7 cellular contexts compared by ENCODE assay signal in the genomic region with DNA sequence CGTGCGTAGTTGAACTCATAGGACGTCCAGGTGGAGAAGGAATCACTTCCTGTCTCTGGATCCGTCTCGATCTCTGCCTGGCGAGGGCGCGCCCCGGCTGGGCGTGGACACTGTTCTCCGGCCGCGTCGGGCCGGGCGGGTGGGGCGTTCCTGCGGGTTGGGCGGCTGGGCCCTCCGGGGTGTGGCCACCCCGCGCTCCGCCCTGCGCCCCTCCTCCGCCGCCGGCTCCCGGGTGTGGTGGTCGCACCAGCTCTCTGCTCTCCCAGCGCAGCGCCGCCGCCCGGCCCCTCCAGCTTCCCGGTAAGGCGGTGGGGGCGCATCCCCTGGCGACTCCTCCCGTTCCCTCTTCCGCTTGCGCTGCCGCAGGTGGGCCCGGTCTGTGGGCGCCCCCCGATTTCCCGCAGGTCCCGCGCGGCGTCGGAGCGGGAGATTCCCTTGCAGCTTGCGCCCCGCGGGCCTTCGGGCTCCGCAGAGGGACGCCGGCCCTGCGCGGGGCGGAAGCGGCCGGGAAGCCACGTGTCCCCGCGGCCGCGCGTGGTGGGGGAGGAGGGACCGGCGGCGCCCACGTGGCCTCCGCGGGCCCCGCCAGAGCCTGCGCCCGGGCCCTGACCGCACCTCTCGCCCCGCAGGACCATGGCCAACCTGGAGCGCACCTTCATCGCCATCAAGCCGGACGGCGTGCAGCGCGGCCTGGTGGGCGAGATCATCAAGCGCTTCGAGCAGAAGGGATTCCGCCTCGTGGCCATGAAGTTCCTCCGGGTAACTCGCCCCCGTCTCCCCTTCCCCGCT. TPM values are rescaled to one million over a fixed set of nuclear protein-coding genes. Genes with fewer than 3 reads are reported as not detected.
A peak's percentile ranks its signal among the peaks of the same experiment; 100 is the strongest.
DNase-seq lines count a peak whose midpoint lies in the region; ATAC-seq, FAIRE-seq and TF ChIP-seq lines count a peak whose summit lies in the region.

A gene (plus strand): TSS at position 214 of the 789 bp plus-strand sequence. CDS start 420 bp downstream, at position 634.

- TF ChIP-seq CTCF in GM13977 (IDR thresholded peaks at IDR 0.05; ENCODE audit: extremely low read depth, insufficient read depth, missing control alignments) (no peak), GM12878 (IDR thresholded peaks at IDR 0.05 in 2 of 3, conservative IDR thresholded peaks at IDR 0.05 in 1 of 3; ENCODE audit: control insufficient read depth in 2 of 3, extremely low read depth in 1 of 3, insufficient read depth in 1 of 3, low read depth in 3 of 3, low read length in 3 of 3) (no peak; a peak in 1 of 6 replicates), sigmoid colon (IDR thresholded peaks at IDR 0.05) (peak in 1 of 4 experiments; percentile 20)

- intact Hi-C loops in GM12878 (cut with micrococcal nuclease; ENCODE audit: unreplicated experiment) (loop anchor here (5.0 kb wide), 1 partner anchor 96 kb away; a partner anchor contains a TSS), sigmoid colon (cut with DNase I) (loop anchor here (1.0 to 5.0 kb wide), 2 partner anchors 46 to 96 kb away; a partner anchor contains a TSS)

- H4K20me1 ChIP-seq in GM12878 (ENCODE audit: control insufficient read depth, insufficient read depth) = no peaks in the 10 kb centered on the region

- peak; percentile 69 for TF ChIP-seq POLR2A in GM12878 (IDR thresholded peaks at IDR 0.05; ENCODE audit: low read depth, low read length)
- no peak for TF ChIP-seq POLR2A in sigmoid colon (IDR thresholded peaks at IDR 0.05)

- in situ Hi-C loops in GM13977 (cut with MboI; ENCODE audit: low pct_unique_long_range_greater_than_20kb, low sequenced_read_pairs, unreplicated experiment) = no loop called here
- in situ Hi-C loops in GM12878 (cut with MboI) = loop anchor here (10.0 kb wide), 1 partner anchor 62 kb away; no protein-coding TSS in a partner anchor

- ATAC-seq in HG02642 (IDR thresholded peaks at IDR 0.05; ENCODE audit: poor library complexity, unreplicated experiment) = peak; percentile 89
- peak; percentile 93 for ATAC-seq in GM12878

- H3K4me3 ChIP-seq in GM12878 (peak within 1 kb of the TSS; percentile 96), sigmoid colon (peak within 1 kb of the TSS; percentile 83 to 99 (median 95))

- CTCF ChIA-PET in GM12878 (lab: Yijun Ruan, JAX) = interaction anchor here (1.3 to 5.8 kb wide), 2 partner anchors 12 to 131 kb away, joined by 4 to 35 read pairs; a partner anchor contains a TSS

- peaks cover 5 to 26% of the 10 kb centered on the region in 2 experiments for H3K36me3 ChIP-seq in GM12878 (ENCODE audit: control insufficient read depth in 2 of 2, insufficient read depth in 2 of 2, low read length in 1 of 2)
- H3K36me3 ChIP-seq in sigmoid colon = peaks cover 4 to 39% (median 7%) of the 10 kb centered on the region in 4 donors

- peak within 1 kb of the TSS; percentile 92 for H2AFZ ChIP-seq in GM12878 (ENCODE audit: control insufficient read depth, low read depth, low read length)

- no peaks in the 10 kb centered on the region for H3K27me3 ChIP-seq in GM12878 (replicated peaks in 1 of 2; ENCODE audit: control insufficient read depth in 2 of 2, insufficient read depth in 2 of 2, low read length in 1 of 2)
- no peaks in the 10 kb centered on the region for H3K27me3 ChIP-seq in sigmoid colon

- peaks cover 12% of the 10 kb centered on the region for H3K4me1 ChIP-seq in GM12878 (ENCODE audit: control insufficient read depth, insufficient read depth, low read length)
- peaks cover 0 to 16% (median 14%) of the 10 kb centered on the region in 4 donors for H3K4me1 ChIP-seq in sigmoid colon

- RAD21 ChIA-PET in GM12878 (lab: Charles Lee; ENCODE audit: unreplicated experiment) = interaction anchor here (0.7 to 1.8 kb wide), 5 partner anchors 12 to 164 kb away, joined by 3 to 5 read pairs (median 4); no protein-coding TSS in a partner anchor

- BruUV-seq in GM12878 (replicated peaks; lab: Mats Ljungman, UMichigan) = no TSS peak

- H3K9me3 ChIP-seq in GM12878 (replicated peaks; ENCODE audit: control insufficient read depth, insufficient read depth, low read length) = no peaks in the 10 kb centered on the region
- no peaks in the 10 kb centered on the region for H3K9me3 ChIP-seq in sigmoid colon

- 1% methylated on average over 91 of the region's 98 CpGs for WGBS in GM12878 (ENCODE audit: insufficient coverage, insufficient replicate concordance, low lambda C conversion rate, missing lambda C conversion rate)
- 0% methylated on average over 98 of the region's 98 CpGs for WGBS in sigmoid colon, 2 donors

- SMC1A ChIA-PET in GM12878 (lab: Charles Lee; ENCODE audit: uncharacterized antibody, unreplicated experiment) = interaction anchor here (1.0 kb wide), 1 partner anchor 10 kb away, joined by 3 read pairs; no protein-coding TSS in a partner anchor

- peak within 1 kb of the TSS; percentile 99 for H3K4me2 ChIP-seq in GM12878 (ENCODE audit: control insufficient read depth, insufficient read depth)

- TF ChIP-seq EP300 in GM12878 (IDR thresholded peaks at IDR 0.05; ENCODE audit: borderline replicate concordance in 1 of 2, control insufficient read depth in 1 of 2, low read depth in 2 of 2, low read length in 2 of 2) (no peak), sigmoid colon (IDR thresholded peaks at IDR 0.05) (no peak)

- peaks cover 25% of the 10 kb centered on the region for H3K79me2 ChIP-seq in GM12878 (ENCODE audit: control insufficient read depth, insufficient read depth, low read length)

- no peak for TF ChIP-seq RAD21 in GM12878 (IDR thresholded peaks at IDR 0.05; ENCODE audit: insufficient read depth, low read depth, low read length)

- H3K27ac ChIP-seq in GM12878 (ENCODE audit: control insufficient read depth, insufficient read depth) (peak within 1 kb of the TSS; percentile 92), sigmoid colon (peak within 1 kb of the TSS; percentile 97 to 99 (median 98))

- POLR2A ChIA-PET in GM12878 (lab: Charles Lee) = interaction anchor here (0.8 to 1.5 kb wide), 3 partner anchors 10 to 46 kb away, joined by 3 to 5 read pairs (median 3); a partner anchor contains a TSS

- DNase-seq in GM13977 (ENCODE audit: low spot score) = peak; percentile 96
- peak; percentile 62 for DNase-seq in NCI-H1105 treated with DMSO at 0.1 percent for 48 hours (lab: John Stamatoyannopoulos, UW)
- DNase-seq in T1000 (lab: John Stamatoyannopoulos, UW) = peak; percentile 78
- peak; percentile 40 for DNase-seq in GM12878 (ENCODE audit: low read depth, low spot score)
- DNase-seq in iPS DF 19.7 (ENCODE audit: low read depth, low spot score) = peak; percentile 45
- peak; percentile 95 for DNase-seq in sigmoid colon

- H3K9ac ChIP-seq in GM12878 (ENCODE audit: control insufficient read depth, insufficient read depth, low read length) = peak within 1 kb of the TSS; percentile 93

- peak; percentile 88 for FAIRE-seq in GM12878 (lab: Jason Lieb, UNC)

TF ChIP-seq in GM12878, 131 proteins besides CTCF, POLR2A, EP300 and RAD21 (continues in another document):
- TF ChIP-seq ZZZ3 (IDR thresholded peaks at IDR 0.05; ENCODE audit: control insufficient read depth, insufficient read length, low read depth) = no peak
- no peak for TF ChIP-seq FOXM1 (IDR thresholded peaks at IDR 0.05; ENCODE audit: low read depth, low read length)
- TF ChIP-seq BACH1 (IDR thresholded peaks at IDR 0.05; ENCODE audit: borderline replicate concordance) = peak; percentile 91
- TF ChIP-seq SIN3A (IDR thresholded peaks at IDR 0.05; ENCODE audit: low read depth, low read length) = peak; percentile 41
- no peak for TF ChIP-seq IRF4 (IDR thresholded peaks at IDR 0.05; ENCODE audit: low read depth, low read length)
- no peak; the same call in 1 of the 2 replicates for TF ChIP-seq CREM (IDR thresholded peaks at IDR 0.05; ENCODE audit: low read depth)
- TF ChIP-seq, protein P1, sequence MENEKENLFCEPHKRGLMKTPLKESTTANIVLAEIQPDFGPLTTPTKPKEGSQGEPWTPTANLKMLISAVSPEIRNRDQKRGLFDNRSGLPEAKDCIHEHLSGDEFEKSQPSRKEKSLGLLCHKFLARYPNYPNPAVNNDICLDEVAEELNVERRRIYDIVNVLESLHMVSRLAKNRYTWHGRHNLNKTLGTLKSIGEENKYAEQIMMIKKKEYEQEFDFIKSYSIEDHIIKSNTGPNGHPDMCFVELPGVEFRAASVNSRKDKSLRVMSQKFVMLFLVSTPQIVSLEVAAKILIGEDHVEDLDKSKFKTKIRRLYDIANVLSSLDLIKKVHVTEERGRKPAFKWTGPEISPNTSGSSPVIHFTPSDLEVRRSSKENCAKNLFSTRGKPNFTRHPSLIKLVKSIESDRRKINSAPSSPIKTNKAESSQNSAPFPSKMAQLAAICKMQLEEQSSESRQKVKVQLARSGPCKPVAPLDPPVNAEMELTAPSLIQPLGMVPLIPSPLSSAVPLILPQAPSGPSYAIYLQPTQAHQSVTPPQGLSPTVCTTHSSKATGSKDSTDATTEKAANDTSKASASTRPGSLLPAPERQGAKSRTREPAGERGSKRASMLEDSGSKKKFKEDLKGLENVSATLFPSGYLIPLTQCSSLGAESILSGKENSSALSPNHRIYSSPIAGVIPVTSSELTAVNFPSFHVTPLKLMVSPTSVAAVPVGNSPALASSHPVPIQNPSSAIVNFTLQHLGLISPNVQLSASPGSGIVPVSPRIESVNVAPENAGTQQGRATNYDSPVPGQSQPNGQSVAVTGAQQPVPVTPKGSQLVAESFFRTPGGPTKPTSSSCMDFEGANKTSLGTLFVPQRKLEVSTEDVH (IDR thresholded peaks at IDR 0.05; ENCODE audit: low read depth, partially characterized antibody) = no peak
- no peak for TF ChIP-seq NBN (IDR thresholded peaks at IDR 0.05)
- peak; percentile 93 for TF ChIP-seq IKZF1 (conservative IDR thresholded peaks at IDR 0.05)
- peak; percentile 48 for TF ChIP-seq RUNX3 (IDR thresholded peaks at IDR 0.05; ENCODE audit: low read length)

RNA-seq across cellular contexts. Expression of the gene that starts here (rescaled TPM):
- total RNA-seq in GM12878 (2013; cell fraction: nucleolus; rRNA removed) = 45.7 and 48.3 TPM in 2 replicates
- total RNA-seq in GM12878 (2014; rRNA removed) = 583 and 663 TPM in 2 replicates
- 555 and 589 TPM in 2 replicates for total RNA-seq in GM12878 (2014; rRNA removed; fragmentation: Illumina TruSeq; extraction: Trizol)
- total RNA-seq in GM12878 (2021) = 781 and 785 TPM in 2 replicates
- polyA plus RNA-seq in GM12878 (2011; ENCODE audit: low read depth) = 428 TPM
- 730 and 787 TPM in 2 replicates for polyA plus RNA-seq in GM12878 (2011; rRNA removed)
- 682 and 865 TPM in 2 replicates for polyA plus RNA-seq in GM12878 (2011; cell fraction: cytosol; rRNA removed)
- polyA plus RNA-seq in GM12878 (2011; cell fraction: nucleus; rRNA removed) = 390 and 398 TPM in 2 replicates
- polyA plus RNA-seq in GM12878 (2012) = 802 and 867 TPM in 2 replicates
- 467 and 525 TPM in 2 replicates for polyA plus RNA-seq in GM12878 (2014; fragmentation: Illumina TruSeq; extraction: Trizol)
- polyA plus RNA-seq in GM12878 (2014; fragmentation: Nextera tagmentation; extraction: Ambion mirVana) = 100 to 1,000 TPM; 497 to 881 TPM
- polyA plus RNA-seq in GM12878 (2014; rRNA removed) = 986 and 1,114 TPM in 2 replicates
- polyA plus RNA-seq in GM12878 (2016; fragmentation: Nextera tagmentation; extraction: Ambion mirVana) = 1,000 to 10,000 TPM; 1,003 to 1,030 TPM
- 208 and 213 TPM in 2 replicates for polyA minus RNA-seq in GM12878 (2011; rRNA and poly(A)+ RNA removed)
- 101 and 102 TPM in 2 replicates for polyA minus RNA-seq in GM12878 (2011; cell fraction: cytosol; rRNA and poly(A)+ RNA removed)
- 38.4 and 69.5 TPM in 2 replicates for polyA minus RNA-seq in GM12878 (2011; cell fraction: nucleus; rRNA and poly(A)+ RNA removed)
- total RNA-seq in sigmoid colon = 100 to 1,000 TPM; 443 to 532 (median 524) TPM
- 100 to 1,000 TPM; 796 to 957 (median 812) TPM for polyA plus RNA-seq in sigmoid colon

Comparison
In these comparisons a context has a peak if more than half of its experiments do, and no peak if none do; other contexts are left out.
1. Peak in every context shown above with its lines: DNase-seq, ATAC-seq, H3K4me3 ChIP-seq and H3K27ac ChIP-seq.
2. DNase-seq: peak in every context shown above with its lines; median percentile 96 in GM13977; 95 in sigmoid colon; 78 in T1000; 62 in NCI-H1105 treated with DMSO at 0.1 percent for 48 hours; 45 in iPS DF 19.7; 40 in GM12878.